9 cellular contexts compared by ENCODE assay signal in the genomic region with DNA sequence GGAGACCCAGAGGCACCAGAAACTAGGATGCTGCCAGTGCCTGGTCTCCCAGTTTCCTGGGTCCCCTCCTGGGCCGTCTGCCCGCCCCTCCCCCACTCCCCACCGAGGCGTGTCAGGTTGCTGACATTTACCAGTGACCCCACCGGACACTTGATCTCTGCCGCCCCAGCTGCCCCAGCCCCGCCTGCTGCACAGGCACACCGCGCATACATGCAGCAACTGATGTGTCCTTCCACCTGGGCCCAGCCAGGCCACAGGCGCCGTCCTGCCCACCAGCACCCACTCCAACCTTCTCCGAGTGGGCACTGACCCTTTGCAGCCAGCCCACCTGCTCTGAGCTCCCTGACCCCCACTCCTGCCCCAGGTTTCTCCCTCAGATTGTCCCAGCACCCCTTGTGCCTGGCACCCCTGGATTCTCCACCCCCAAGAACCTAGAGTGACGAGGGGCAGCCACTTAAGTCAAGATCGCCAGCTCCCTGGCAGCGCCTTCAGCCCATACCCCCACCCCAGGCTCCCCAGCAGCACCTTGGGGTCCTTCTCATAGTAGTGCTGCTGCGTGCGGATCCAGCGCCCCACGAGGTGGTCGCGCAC. TPM values are rescaled to one million over a fixed set of nuclear protein-coding genes. Genes with fewer than 3 reads are reported as not detected.
DNase-seq lines count a peak whose midpoint lies in the region; ATAC-seq and TF ChIP-seq lines count a peak whose summit lies in the region.
"Had no signal": no experiment of that assay in that cellular context is flagged by ENCODE, and none has a peak within 500 bp of the region (broad histone marks: within the 10 kb centered on the region; RNA-seq: fewer than 3 reads in every experiment).

No MANE protein-coding gene starts in this region.

- peak in 1 of 2 donors; percentile 1 for ATAC-seq in naive thymus-derived CD8-positive, alpha-beta T cell

- no peaks in the 10 kb centered on the region for H3K27me3 Mint-ChIP-seq in CD4-positive, alpha-beta memory T cell
- no peaks in the 10 kb centered on the region for H3K27me3 Mint-ChIP-seq in chondrocyte (ENCODE audit: low read depth)
- H3K27me3 Mint-ChIP-seq in naive thymus-derived CD8-positive, alpha-beta T cell = no peaks in the 10 kb centered on the region
- H3K27me3 Mint-ChIP-seq in CD14-positive monocyte (ENCODE audit: low read depth in 3 of 3) = peaks cover 0 to 5% (median 3%) of the 10 kb centered on the region in 3 donors

- no peak overlapping the region for H3K27ac ChIP-seq in CD4-positive, alpha-beta memory T cell (ENCODE audit: low read depth, low read length)

- POLR2A ChIA-PET in CD4-positive, alpha-beta memory T cell (lab: Charles Lee; ENCODE audit: partially characterized antibody) = interaction anchor here (0.8 to 33.1 kb wide), 7 partner anchors 9 to 100 kb away, joined by 3 to 1500 read pairs (median 5); partner anchors contain the start of genes MEN1, RASGRP2 and SF1
- POLR2A ChIA-PET in naive thymus-derived CD8-positive, alpha-beta T cell (lab: Charles Lee) = interaction anchor here (0.6 to 45.2 kb wide), 6 partner anchors 8 to 818 kb away, joined by 3 to 2320 read pairs (median 3); partner anchors contain the start of genes PYGM, RASGRP2 and SF1

- H3K36me3 Mint-ChIP-seq in CD4-positive, alpha-beta memory T cell = peaks cover 21 to 29% of the 10 kb centered on the region in 2 donors
- H3K36me3 Mint-ChIP-seq in chondrocyte (ENCODE audit: low read depth) (peaks cover 13% of the 10 kb centered on the region), CD14-positive monocyte (peaks cover 24 to 28% of the 10 kb centered on the region in 2 donors)
- H3K36me3 Mint-ChIP-seq in naive thymus-derived CD8-positive, alpha-beta T cell = peaks cover 0 to 16% (median 0%) of the 10 kb centered on the region in 3 donors

- peak in 1 of 5 donors; percentile 33 for DNase-seq in CD4-positive, alpha-beta memory T cell
- DNase-seq in chondrocyte (ENCODE audit: low spot score) (peak; percentile 82), CD14-positive monocyte (ENCODE audit: low spot score) (no peak), NCI-H1092 treated with DMSO at 0.1 percent for 48 hours (lab: John Stamatoyannopoulos, UW) (no peak), NCI-H82 (lab: John Stamatoyannopoulos, UW) (no peak)
- no peak for DNase-seq in naive thymus-derived CD8-positive, alpha-beta T cell
- DNase-seq: DMS153, NCI-H1417 treated with DMSO at 0.1 percent for 48 hours, T1000 had no signal

- peak overlapping the region in 1 of 8 donors; percentile 43 for H3K4me3 Mint-ChIP-seq in CD4-positive, alpha-beta memory T cell
- H3K4me3 Mint-ChIP-seq in chondrocyte (ENCODE audit: unreplicated experiment) (peak overlapping the region; percentile 28), CD14-positive monocyte (no peak overlapping the region)
- H3K4me3 Mint-ChIP-seq in naive thymus-derived CD8-positive, alpha-beta T cell = peak overlapping the region in 7 of 10 donors; percentile 36 to 85 (median 75)

- peaks cover 32 to 60% (median 45%) of the 10 kb centered on the region in 4 donors for H3K4me1 Mint-ChIP-seq in CD4-positive, alpha-beta memory T cell
- H3K4me1 Mint-ChIP-seq in chondrocyte (ENCODE audit: low read depth) (peaks cover 34% of the 10 kb centered on the region), CD14-positive monocyte (peaks cover 21% of the 10 kb centered on the region)
- peaks cover 32 to 89% (median 71%) of the 10 kb centered on the region in 4 donors for H3K4me1 Mint-ChIP-seq in naive thymus-derived CD8-positive, alpha-beta T cell

- H3K27ac Mint-ChIP-seq in CD4-positive, alpha-beta memory T cell = peak overlapping the region in 5 of 7 donors; percentile 22 to 91 (median 65)
- H3K27ac Mint-ChIP-seq in chondrocyte (ENCODE audit: unreplicated experiment) (peak overlapping the region; percentile 63), CD14-positive monocyte (peak overlapping the region in 1 of 7 donors; percentile 32)
- peak overlapping the region in 9 of 10 donors; percentile 76 to 96 (median 92) for H3K27ac Mint-ChIP-seq in naive thymus-derived CD8-positive, alpha-beta T cell

- no peaks in the 10 kb centered on the region for H3K9me3 ChIP-seq in CD4-positive, alpha-beta memory T cell (ENCODE audit: control insufficient read depth in 1 of 2, low read length in 2 of 2)

- TF ChIP-seq CTCF in chondrocyte (IDR thresholded peaks at IDR 0.05) (no peak), CD14-positive monocyte (IDR thresholded peaks at IDR 0.05) (no peak)

- CTCF ChIA-PET in CD4-positive, alpha-beta memory T cell (lab: Charles Lee; ENCODE audit: partially characterized antibody) = interaction anchor here (1.2 to 7.6 kb wide), 4 partner anchors 7 to 18 kb away, joined by 4 to 135 read pairs (median 21); partner anchors contain the start of gene RASGRP2

- peaks cover 0 to 19% (median 0%) of the 10 kb centered on the region in 8 donors for H3K9me3 Mint-ChIP-seq in CD4-positive, alpha-beta memory T cell
- no peaks in the 10 kb centered on the region for H3K9me3 Mint-ChIP-seq in chondrocyte (ENCODE audit: low read depth)
- H3K9me3 Mint-ChIP-seq in naive thymus-derived CD8-positive, alpha-beta T cell = no peaks in the 10 kb centered on the region
- H3K9me3 Mint-ChIP-seq in CD14-positive monocyte = no peaks in the 10 kb centered on the region

- no peak overlapping the region for H3K4me3 ChIP-seq in CD4-positive, alpha-beta memory T cell (ENCODE audit: low read length in 2 of 2)

- peaks cover 50% of the 10 kb centered on the region for H3K4me1 ChIP-seq in CD4-positive, alpha-beta memory T cell (ENCODE audit: insufficient read depth, low read length)

- H3K27me3 ChIP-seq in CD4-positive, alpha-beta memory T cell (ENCODE audit: insufficient read depth, low read length) = no peaks in the 10 kb centered on the region

- peaks cover 19% of the 10 kb centered on the region for H3K36me3 ChIP-seq in CD4-positive, alpha-beta memory T cell (ENCODE audit: insufficient read depth, low read length)

- intact Hi-C loops in CD4-positive, alpha-beta memory T cell (cut with micrococcal nuclease) = no loop called here
- intact Hi-C loops in CD14-positive monocyte (cut with micrococcal nuclease) = no loop called here

RNA-seq across cellular contexts. Expression of gene PYGM, which starts 0.5 kb away (rescaled TPM):
- 10 to 100 TPM; 10.7 to 11.3 TPM for total RNA-seq in CD4-positive, alpha-beta memory T cell
- polyA plus RNA-seq in CD4-positive, alpha-beta memory T cell = under 1 TPM in 1 of 2 donors, not detected in 1; 0.38 TPM
- 0.65 to 1.6 TPM (median 1.2 TPM) in 3 replicates for total RNA-seq in chondrocyte
- 10 to 100 TPM; 13.0 to 18.4 TPM for total RNA-seq in naive thymus-derived CD8-positive, alpha-beta T cell
- polyA plus RNA-seq in naive thymus-derived CD8-positive, alpha-beta T cell = under 1 TPM; 0.09 to 0.50 (median 0.49) TPM
- under 1 TPM in 1 of 2 donors, not detected in 1; 0.05 TPM for polyA plus RNA-seq in CD14-positive monocyte

RNA-seq across cellular contexts. Expression of gene RASGRP2, which starts 15.3 kb away (rescaled TPM):
- 100 to 1,000 TPM; 440 to 463 TPM for total RNA-seq in CD4-positive, alpha-beta memory T cell
- 100 to 1,000 TPM; 177 to 208 TPM for polyA plus RNA-seq in CD4-positive, alpha-beta memory T cell
- 4.7 to 11.4 TPM (median 10.1 TPM) in 3 replicates for total RNA-seq in chondrocyte
- 100 to 1,000 TPM; 679 to 682 TPM for total RNA-seq in naive thymus-derived CD8-positive, alpha-beta T cell
- 100 to 1,000 TPM; 168 to 253 (median 185) TPM for polyA plus RNA-seq in naive thymus-derived CD8-positive, alpha-beta T cell
- polyA plus RNA-seq in CD14-positive monocyte = 10 to 100 TPM; 67.6 to 68.8 TPM

RNA-seq across cellular contexts. Expression of gene SF1, which starts 19.1 kb away (rescaled TPM):
- total RNA-seq in CD4-positive, alpha-beta memory T cell = 100 to 1,000 TPM; 805 to 832 TPM
- 100 to 1,000 TPM in 1 of 2 donors, 10 to 100 TPM in 1; 48.3 to 158 TPM for polyA plus RNA-seq in CD4-positive, alpha-beta memory T cell
- total RNA-seq in chondrocyte = 183 to 198 TPM (median 190 TPM) in 3 replicates
- 1,000 to 10,000 TPM; 1,030 to 1,057 TPM for total RNA-seq in naive thymus-derived CD8-positive, alpha-beta T cell
- polyA plus RNA-seq in naive thymus-derived CD8-positive, alpha-beta T cell = 100 to 1,000 TPM in 1 of 3 donors, 10 to 100 TPM in 2; 87.0 to 138 (median 96.6) TPM
- polyA plus RNA-seq in CD14-positive monocyte = 10 to 100 TPM; 31.6 to 47.7 TPM

RNA-seq across cellular contexts. Expression of gene NRXN2, which starts 36.2 kb away (rescaled TPM):
- under 1 TPM in 1 of 2 experiments, not detected in 1; 0.30 TPM for total RNA-seq in CD4-positive, alpha-beta memory T cell
- not detected for polyA plus RNA-seq in CD4-positive, alpha-beta memory T cell
- 1.1 to 3.0 TPM (median 1.8 TPM) in 3 replicates for total RNA-seq in chondrocyte
- total RNA-seq in naive thymus-derived CD8-positive, alpha-beta T cell = under 1 TPM in 1 of 2 experiments, not detected in 1; 0.21 TPM
- polyA plus RNA-seq in naive thymus-derived CD8-positive, alpha-beta T cell = not detected
- not detected for polyA plus RNA-seq in CD14-positive monocyte

RNA-seq across cellular contexts. Expression of gene MAP4K2, which starts 43.8 kb away (rescaled TPM):
- total RNA-seq in CD4-positive, alpha-beta memory T cell = 100 to 1,000 TPM; 122 to 128 TPM
- 10 to 100 TPM; 32.3 to 57.2 TPM for polyA plus RNA-seq in CD4-positive, alpha-beta memory T cell
- total RNA-seq in chondrocyte = 11.3 to 17.8 TPM (median 13.4 TPM) in 3 replicates
- 100 to 1,000 TPM; 128 to 135 TPM for total RNA-seq in naive thymus-derived CD8-positive, alpha-beta T cell
- polyA plus RNA-seq in naive thymus-derived CD8-positive, alpha-beta T cell = 10 to 100 TPM; 26.6 to 55.5 (median 30.3) TPM
- 10 to 100 TPM in 1 of 2 donors, 1 to 10 TPM in 1; 9.9 to 12.6 TPM for polyA plus RNA-seq in CD14-positive monocyte

Comparison
In these comparisons a context has a peak if more than half of its experiments do, and no peak if none do; other contexts are left out.
1. H3K4me3 Mint-ChIP-seq: peak in chondrocyte (single experiment) and naive thymus-derived CD8-positive, alpha-beta T cell (7 of 10); none in CD14-positive monocyte (0 of 2).
2. RNA of gene RASGRP2, which starts 15.3 kb away (total RNA-seq): 679 to 682 TPM in naive thymus-derived CD8-positive, alpha-beta T cell and 440 to 463 TPM in CD4-positive, alpha-beta memory T cell; 4.7 to 11.4 TPM in chondrocyte; every median in the first group is over 10 times any median in the second.